27 cellular contexts compared by ENCODE assay signal in genomic region chr20:48238781-48239180, GRCh38.
DNase-seq lines count a peak whose midpoint lies in the region; ATAC-seq and TF ChIP-seq lines count a peak whose summit lies in the region.
"Had no signal": no experiment of that assay in that cellular context is flagged by ENCODE, and none has a peak within 500 bp of the region (broad histone marks: within the 10 kb centered on the region; RNA-seq: fewer than 3 reads in every experiment).

No MANE protein-coding gene starts in this region.

- H3K36me3 ChIP-seq in RWPE2 (ENCODE audit: low read depth) = no peaks in the 10 kb centered on the region
- H3K36me3 ChIP-seq: BLaER1, transverse colon had no signal

- DNase-seq in Ammon's horn (ENCODE audit: low spot score) (peak; percentile 16), RWPE2 (ENCODE audit: low spot score) (peak; percentile 54), globus pallidus (ENCODE audit: low spot score) (peak; percentile 37), sciatic nerve (ENCODE audit: low spot score) (peak; percentile 6), glutamatergic neuron (no peak), SKM-1 treated with dmso at 0.1 percent for 144 hours (lab: John Stamatoyannopoulos, UW; ENCODE audit: unreplicated experiment) (no peak)
- no peak for DNase-seq in stimulated activated CD4-positive, alpha-beta T cell treated with anti-CD3 and anti-CD28 coated beads, Interleukin-4, amount 100 ng/mL, for 24 hours
- DNase-seq: activated CD4-positive, alpha-beta T cell treated with anti-CD3 and anti-CD28 coated beads, Interleukin-2, amount 50 U/mL, for 1 hour; COR-L47; dermis blood vessel endothelial cell; DMS79; naive B cell; NCI-H1105; NCI-H2029 treated with DMSO at 0.1 percent for 48 hours; NCI-H345; NCI-H748 treated with DMSO at 0.1 percent for 48 hours; occipital lobe; stimulated activated CD4-positive, alpha-beta T cell treated with anti-CD3 and anti-CD28 coated beads, Interleukin-4, amount 100 ng/mL, for 4 hours; T-helper 9 cell; transverse colon had no signal

- no peaks in the 10 kb centered on the region for H3K27me3 ChIP-seq in RWPE2 (ENCODE audit: insufficient read depth, poor library complexity, severe bottlenecking)
- H3K27me3 ChIP-seq: BLaER1, transverse colon had no signal

- H3K4me1 Mint-ChIP-seq in glutamatergic neuron (ENCODE audit: low read depth, unreplicated experiment) = peaks cover 12% of the 10 kb centered on the region
- H3K4me1 Mint-ChIP-seq: activated naive CD4-positive, alpha-beta T cell treated with anti-CD3 and anti-CD28 coated beads, Interleukin-2, amount 50 U/mL, for 24 hours; IgD-negative memory B cell; naive B cell had no signal

- H3K9me3 ChIP-seq in RWPE2 (ENCODE audit: severe bottlenecking) = no peaks in the 10 kb centered on the region
- H3K9me3 ChIP-seq: A549, BLaER1, transverse colon had no signal

- no peak overlapping the region for H3K4me3 ChIP-seq in RWPE2 (ENCODE audit: severe bottlenecking)
- H3K4me3 ChIP-seq: A549, BLaER1, transverse colon had no signal

- H3K4me3 Mint-ChIP-seq in glutamatergic neuron (ENCODE audit: unreplicated experiment) = no peak overlapping the region
- H3K4me3 Mint-ChIP-seq: activated naive CD4-positive, alpha-beta T cell treated with anti-CD3 and anti-CD28 coated beads, Interleukin-2, amount 50 U/mL, for 24 hours; activated T-helper 1 cell treated with anti-CD3 and anti-CD28 coated beads, Interleukin-12 subunit alpha, Interleukin-12 subunit beta, Interleukin-2, Interleukin-4 antibody, amounts not matched to agents 30 ng/mL and 10 ng/mL and 1 ng/mL, durations not matched to agents 14 hours and 24 hours and 36 hours; IgD-negative memory B cell; naive B cell; stimulated activated naive CD8-positive, alpha-beta T cell treated with anti-CD3 and anti-CD28 coated beads, Interleukin-15, Interleukin-2, amounts not matched to agents 100 ng/mL and 50 ng/mL, for 24 hours had no signal

- TF ChIP-seq CTCF in RWPE2 (IDR thresholded peaks at IDR 0.05; ENCODE audit: poor library complexity, severe bottlenecking) (no peak), glutamatergic neuron (IDR thresholded peaks at IDR 0.05; ENCODE audit: partially characterized antibody, unreplicated experiment) (no peak)

- H3K36me3 Mint-ChIP-seq in glutamatergic neuron (ENCODE audit: unreplicated experiment) = no peaks in the 10 kb centered on the region
- H3K36me3 Mint-ChIP-seq: activated naive CD4-positive, alpha-beta T cell treated with anti-CD3 and anti-CD28 coated beads, Interleukin-2, amount 50 U/mL, for 24 hours; naive B cell had no signal

- intact Hi-C loops in sciatic nerve (cut with DNase I) = no loop called here

- H3K27ac Mint-ChIP-seq in glutamatergic neuron (ENCODE audit: unreplicated experiment) = no peak overlapping the region
- H3K27ac Mint-ChIP-seq: activated T-helper 1 cell treated with anti-CD3 and anti-CD28 coated beads, Interleukin-12 subunit alpha, Interleukin-12 subunit beta, Interleukin-2, Interleukin-4 antibody, amounts not matched to agents 30 ng/mL and 10 ng/mL and 1 ng/mL, durations not matched to agents 14 hours and 24 hours and 36 hours; IgD-negative memory B cell; naive B cell; stimulated activated naive CD8-positive, alpha-beta T cell treated with anti-CD3 and anti-CD28 coated beads, Interleukin-15, Interleukin-2, amounts not matched to agents 100 ng/mL and 50 ng/mL, for 24 hours had no signal

- H3K9me3 Mint-ChIP-seq in glutamatergic neuron (ENCODE audit: unreplicated experiment) = peaks cover 2% of the 10 kb centered on the region
- H3K9me3 Mint-ChIP-seq: activated naive CD4-positive, alpha-beta T cell treated with anti-CD3 and anti-CD28 coated beads, Interleukin-2, amount 50 U/mL, for 24 hours; activated T-helper 1 cell treated with anti-CD3 and anti-CD28 coated beads, Interleukin-12 subunit alpha, Interleukin-12 subunit beta, Interleukin-2, Interleukin-4 antibody, amounts not matched to agents 30 ng/mL and 10 ng/mL and 1 ng/mL, durations not matched to agents 14 hours and 24 hours and 36 hours; IgD-negative memory B cell; stimulated activated naive CD8-positive, alpha-beta T cell treated with anti-CD3 and anti-CD28 coated beads, Interleukin-15, Interleukin-2, amounts not matched to agents 100 ng/mL and 50 ng/mL, for 24 hours had no signal

- no peak for ATAC-seq in RWPE2 (ENCODE audit: low read depth)
- ATAC-seq in sciatic nerve = peak; percentile 49
- ATAC-seq in GM21526 (IDR thresholded peaks at IDR 0.05; ENCODE audit: low FRiP score, unreplicated experiment) = no peak
- ATAC-seq: A549 had no signal

- H3K27me3 Mint-ChIP-seq in glutamatergic neuron (ENCODE audit: unreplicated experiment) = peaks cover 3% of the 10 kb centered on the region

- H3K4me1 ChIP-seq in RWPE2 (ENCODE audit: insufficient read depth, poor library complexity, severe bottlenecking) = no peaks in the 10 kb centered on the region
- H3K4me1 ChIP-seq: A549, BLaER1, transverse colon had no signal

- H3K27ac ChIP-seq in RWPE2 (ENCODE audit: poor library complexity, severe bottlenecking) = no peak overlapping the region
- H3K27ac ChIP-seq: A549, BLaER1 had no signal

Comparison
In these comparisons a context has a peak if more than half of its experiments do, and no peak if none do; other contexts are left out.
1. DNase-seq: peak in Ammon's horn (single experiment), RWPE2 (single experiment), globus pallidus (single experiment) and sciatic nerve (single experiment); none in stimulated activated CD4-positive, alpha-beta T cell treated with anti-CD3 and anti-CD28 coated beads, Interleukin-4, amount 100 ng/mL, for 24 hours (single experiment), glutamatergic neuron (single experiment) and SKM-1 treated with dmso at 0.1 percent for 144 hours (single experiment).